ENCODE assay signal across 16 cellular contexts in the genomic region with DNA sequence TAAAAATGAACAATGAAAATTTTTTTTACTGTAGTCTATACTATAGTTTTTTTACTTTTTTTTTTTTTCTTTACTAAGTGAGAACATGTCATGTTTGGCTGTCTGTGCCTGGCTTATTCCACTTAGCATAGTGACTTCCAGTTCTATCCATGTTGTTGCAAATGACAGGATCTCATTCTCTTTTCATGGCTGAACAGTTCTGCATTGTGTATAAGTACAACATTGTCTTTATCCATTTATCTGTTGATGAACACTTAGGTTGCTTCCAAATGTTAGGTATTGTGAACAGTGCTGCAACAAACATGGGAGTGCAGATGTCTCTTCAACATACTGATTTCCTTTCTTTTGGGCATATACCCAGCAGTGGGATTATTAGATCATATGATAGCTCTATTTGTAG.
DNase-seq lines count a peak whose midpoint lies in the region; ATAC-seq and TF ChIP-seq lines count a peak whose summit lies in the region.
"Had no signal": no experiment of that assay in that cellular context is flagged by ENCODE, and none has a peak within 500 bp of the region (broad histone marks: within the 10 kb centered on the region; RNA-seq: fewer than 3 reads in every experiment).

No MANE protein-coding gene starts in this region.

- ATAC-seq in right lobe of liver: no peak
- no peak for ATAC-seq in HG03196 (IDR thresholded peaks at IDR 0.05; ENCODE audit: unreplicated experiment)

- TF ChIP-seq POLR2A in right lobe of liver (IDR thresholded peaks at IDR 0.05): no peak

- no peaks in the 10 kb centered on the region for H3K27me3 ChIP-seq in right lobe of liver

- TF ChIP-seq CTCF in right lobe of liver (IDR thresholded peaks at IDR 0.05): no peak

- DNase-seq in NCI-H345 treated with DMSO at 0.1 percent for 48 hours (lab: John Stamatoyannopoulos, UW; ENCODE audit: unreplicated experiment): peak; percentile 3
- peak; percentile 34 for DNase-seq in inferior parietal cortex (ENCODE audit: extremely low spot score)
- peak; percentile 88 for DNase-seq in pons (ENCODE audit: low spot score)
- no peak for DNase-seq in right lobe of liver
- no peak for DNase-seq in stimulated activated CD4-positive, alpha-beta T cell treated with anti-CD3 and anti-CD28 coated beads, Interleukin-2, amount 100 ng/mL, for 48 hours
- DNase-seq: ACHN; Caco-2; CD4-positive, alpha-beta T cell; DMS79; GDM1; GM23248; IMR-90 had no signal

- intact Hi-C loops in right lobe of liver (cut with DNase I): no loop called here

- no peak overlapping the region for H3K27ac ChIP-seq in right lobe of liver
- H3K27ac ChIP-seq: C4-2B, GM23248, HL-60 had no signal

- H3K9me3 ChIP-seq in right lobe of liver: no peaks in the 10 kb centered on the region
- H3K9me3 ChIP-seq: HAP-1 had no signal

- no peaks in the 10 kb centered on the region for H3K4me1 ChIP-seq in right lobe of liver
- H3K4me1 ChIP-seq: Caco-2, HAP-1 had no signal

- no peak overlapping the region for H3K4me3 ChIP-seq in right lobe of liver
- H3K4me3 ChIP-seq: GM23248, HAP-1 had no signal

- H3K36me3 ChIP-seq in right lobe of liver: no peaks in the 10 kb centered on the region
- H3K36me3 ChIP-seq: HAP-1 had no signal

Comparison
In these comparisons a context has a peak if more than half of its experiments do, and no peak if none do; other contexts are left out.
1. DNase-seq: peak in NCI-H345 treated with DMSO at 0.1 percent for 48 hours (single experiment), inferior parietal cortex (single experiment) and pons (single experiment); none in right lobe of liver (0 of 3) and stimulated activated CD4-positive, alpha-beta T cell treated with anti-CD3 and anti-CD28 coated beads, Interleukin-2, amount 100 ng/mL, for 48 hours (0 of 2).